30 cellular contexts compared by ENCODE assay signal in genomic region chr11:21892696-21893095, GRCh38.
"Had no signal": no experiment of that assay in that cellular context is flagged by ENCODE, and none has a peak within 500 bp of the region (broad histone marks: within the 10 kb centered on the region; RNA-seq: fewer than 3 reads in every experiment).

No MANE protein-coding gene starts in this region.

- H3K27ac ChIP-seq: neural progenitor cell, ovary, parathyroid adenoma, psoas muscle, right lobe of liver, sigmoid colon, suprapubic skin, testis, tibial artery, transverse colon, upper lobe of right lung, uterus had no signal

- H3K9me3 Mint-ChIP-seq: nephron progenitor cell, neural progenitor cell, type B pancreatic cell had no signal

- DNase-seq: naive thymus-derived CD8-positive, alpha-beta T cell; nephron progenitor cell; occipital lobe; ovary; posterior cingulate gyrus; psoas muscle; right cardiac atrium; right lobe of liver; sigmoid colon; small intestine; stimulated activated CD4-positive, alpha-beta T cell treated with anti-CD3 and anti-CD28 coated beads, Interleukin-1b, Interleukin-23, amount 100 ng/mL, for 48 hours; stimulated activated CD4-positive, alpha-beta T cell treated with anti-CD3 and anti-CD28 coated beads, Interleukin-4, amount 100 ng/mL, for 1 hour; stimulated activated CD4-positive, alpha-beta T cell treated with anti-CD3 and anti-CD28 coated beads, Interleukin-4, amount 100 ng/mL, for 4 hours; stimulated activated CD8-positive, alpha-beta memory T cell treated with anti-CD3 and anti-CD28 coated beads, Interleukin-4, amount 100 ng/mL, for 48 hours; stimulated activated naive CD4-positive, alpha-beta T cell; stimulated activated naive CD8-positive, alpha-beta T cell treated with anti-CD3 and anti-CD28 coated beads, Interleukin-15, amount 100 ng/mL, for 72 hours; stimulated activated naive CD8-positive, alpha-beta T cell treated with anti-CD3 and anti-CD28 coated beads, Interleukin-15, Interleukin-2, amounts not matched to agents 100 U/mL and 50 U/mL, for 24 hours; substantia nigra; testis; tibial artery; transverse colon; upper lobe of right lung; uterus had no signal

- H3K4me1 ChIP-seq: parathyroid adenoma, psoas muscle, right lobe of liver, sigmoid colon, suprapubic skin, testis, tibial artery, transverse colon, upper lobe of right lung, uterus had no signal

- H3K79me2 ChIP-seq: parathyroid adenoma had no signal

- H3K27ac Mint-ChIP-seq: naive thymus-derived CD8-positive, alpha-beta T cell; natural killer cell treated with Interleukin-12 subunit alpha and Interleukin-12 subunit beta and Interleukin-15 and Interleukin-18, amount 100 ng/mL, for 72 hours; nephron progenitor cell; neural progenitor cell; progenitor cell of endocrine pancreas; stimulated activated memory B cell treated with anti-CD40 and anti-IgM and Interleukin-4, amounts not matched to agents 10 μg/mL and 1 μg/mL and 100 μg/mL, for 72 hours; stimulated activated naive CD8-positive, alpha-beta T cell treated with anti-CD3 and anti-CD28 coated beads, Interleukin-15, amount 100 ng/mL, for 72 hours; type B pancreatic cell had no signal

- H3K27me3 Mint-ChIP-seq: naive thymus-derived CD8-positive, alpha-beta T cell; natural killer cell treated with Interleukin-12 subunit alpha and Interleukin-12 subunit beta and Interleukin-15 and Interleukin-18, amount 100 ng/mL, for 72 hours; progenitor cell of endocrine pancreas; stimulated activated memory B cell treated with anti-CD40 and anti-IgM and Interleukin-4, amounts not matched to agents 10 μg/mL and 1 μg/mL and 100 μg/mL, for 72 hours; stimulated activated naive CD8-positive, alpha-beta T cell treated with anti-CD3 and anti-CD28 coated beads, Interleukin-15, amount 100 ng/mL, for 72 hours; type B pancreatic cell had no signal

- H3K4me2 ChIP-seq: neural progenitor cell had no signal

- H3K27me3 ChIP-seq: neural progenitor cell, ovary, right lobe of liver, sigmoid colon, suprapubic skin, testis, tibial artery, transverse colon, upper lobe of right lung, uterus had no signal

- H3K4me1 Mint-ChIP-seq: nephron progenitor cell; stimulated activated memory B cell treated with anti-CD40 and anti-IgM and Interleukin-4, amounts not matched to agents 10 μg/mL and 1 μg/mL and 100 μg/mL, for 72 hours; stimulated activated naive CD8-positive, alpha-beta T cell treated with anti-CD3 and anti-CD28 coated beads, Interleukin-15, amount 100 ng/mL, for 72 hours had no signal

- H3K4me3 Mint-ChIP-seq: naive thymus-derived CD8-positive, alpha-beta T cell; natural killer cell treated with Interleukin-12 subunit alpha and Interleukin-12 subunit beta and Interleukin-15 and Interleukin-18, amount 100 ng/mL, for 72 hours; nephron progenitor cell; neural progenitor cell; stimulated activated memory B cell treated with anti-CD40 and anti-IgM and Interleukin-4, amounts not matched to agents 10 μg/mL and 1 μg/mL and 100 μg/mL, for 72 hours; stimulated activated naive CD8-positive, alpha-beta T cell treated with anti-CD3 and anti-CD28 coated beads, Interleukin-15, amount 100 ng/mL, for 72 hours; type B pancreatic cell had no signal

- H2AFZ ChIP-seq: neural progenitor cell, parathyroid adenoma had no signal

- H3K36me3 ChIP-seq: neural progenitor cell, ovary, right lobe of liver, sigmoid colon, suprapubic skin, tibial artery, transverse colon, upper lobe of right lung, uterus had no signal

- H3K36me3 Mint-ChIP-seq: naive thymus-derived CD8-positive, alpha-beta T cell; natural killer cell treated with Interleukin-12 subunit alpha and Interleukin-12 subunit beta and Interleukin-15 and Interleukin-18, amount 100 ng/mL, for 72 hours; neural progenitor cell; stimulated activated memory B cell treated with anti-CD40 and anti-IgM and Interleukin-4, amounts not matched to agents 10 μg/mL and 1 μg/mL and 100 μg/mL, for 72 hours; type B pancreatic cell had no signal

- H3K9ac ChIP-seq: neural progenitor cell, parathyroid adenoma had no signal

- H3K4me3 ChIP-seq: neural progenitor cell, ovary, psoas muscle, right lobe of liver, sigmoid colon, suprapubic skin, testis, tibial artery, transverse colon, upper lobe of right lung, uterus had no signal

- H3K9me3 ChIP-seq: ovary, psoas muscle, right lobe of liver, sigmoid colon, suprapubic skin, testis, tibial artery, transverse colon, upper lobe of right lung, uterus had no signal
